In the genomic region with DNA sequence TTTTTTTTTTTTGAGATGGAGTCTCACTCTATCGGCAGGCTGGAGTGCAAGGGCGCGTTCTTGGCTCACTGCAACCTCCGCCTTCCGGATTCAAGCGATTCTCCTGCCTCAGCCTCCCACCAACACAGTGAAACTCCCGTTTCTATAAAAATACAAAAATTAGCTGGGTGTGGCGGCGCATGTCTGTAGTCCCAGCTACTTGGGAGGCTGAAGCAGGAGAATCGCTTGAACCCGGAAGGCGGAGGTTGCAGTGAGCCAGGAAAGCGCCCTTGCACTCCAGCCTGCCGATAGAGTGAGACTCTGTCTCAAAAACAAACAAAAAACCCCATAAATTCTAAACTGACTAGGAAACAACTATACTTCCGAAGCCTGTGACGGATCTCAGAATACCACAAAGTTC, we compare ENCODE assay signal across 1 cellular context.
A peak's percentile ranks its signal among the peaks of the same experiment; 100 is the strongest.
TF ChIP-seq lines count a peak whose summit lies in the region.

No MANE protein-coding gene starts in this region.

TF ChIP-seq in HEK293T, 16 proteins besides CTCF, POLR2A, EP300 and RAD21:
- TF ChIP-seq ZNF384 (IDR thresholded peaks at IDR 0.05) = 0 out of 2 replicates have a peak, but pooled peaks have one; percentile 0
